ENCODE assay signal across 11 cellular contexts in genomic region chr4:54082168-54082567, GRCh38. TPM values are rescaled to one million over a fixed set of nuclear protein-coding genes. Genes with fewer than 3 reads are reported as not detected.
DNase-seq lines count a peak whose midpoint lies in the region; ATAC-seq and TF ChIP-seq lines count a peak whose summit lies in the region.
"Had no signal": no experiment of that assay in that cellular context is flagged by ENCODE, and none has a peak within 500 bp of the region (broad histone marks: within the 10 kb centered on the region; RNA-seq: fewer than 3 reads in every experiment).

No MANE protein-coding gene starts in this region.

- no TSS peak for BruUV-seq in Panc1 (replicated peaks; lab: Mats Ljungman, UMichigan)

- peak; percentile 95 for ATAC-seq in Panc1
- peak; percentile 86 for ATAC-seq in esophagus mucosa
- no peak for ATAC-seq in HG02588 (IDR thresholded peaks at IDR 0.05; ENCODE audit: unreplicated experiment)

- intact Hi-C loops in Panc1 (cut with micrococcal nuclease; ENCODE audit: unreplicated experiment): no loop called here

- H3K27ac ChIP-seq in Panc1 (ENCODE audit: low read length): no peak overlapping the region
- H3K27ac ChIP-seq: neutrophil had no signal

- DNase-seq in GM03348 (ENCODE audit: low spot score): peak; percentile 84
- DNase-seq in Panc1 (ENCODE audit: low read depth, low spot score): peak; percentile 97
- peak; percentile 91 for DNase-seq in retinal pigment epithelial cell (ENCODE audit: low read depth)
- DNase-seq in NCI-H1105 (lab: John Stamatoyannopoulos, UW): no peak
- DNase-seq in stimulated activated CD4-positive, alpha-beta T cell treated with anti-CD3 and anti-CD28 coated beads, Interleukin-4, amount 100 ng/mL, for 24 hours: no peak
- no peak for DNase-seq in stimulated activated naive CD4-positive, alpha-beta T cell treated with Interleukin-2 at 50 U/mL for 16 hours (lab: John Stamatoyannopoulos, UW)
- DNase-seq: erythroblast had no signal

- CTCF ChIA-PET in Panc1 (lab: Charles Lee): interaction anchor here (0.7 kb wide), 1 partner anchor 79 kb away, joined by 3 read pairs; no protein-coding TSS in a partner anchor

- no peaks in the 10 kb centered on the region for H3K27me3 ChIP-seq in Panc1 (ENCODE audit: control insufficient read depth, insufficient read depth, low read length)

- in situ Hi-C loops in Panc1 (cut with HindIII; ENCODE audit: low pct_unique_long_range_greater_than_20kb, low sequenced_read_pairs): no loop called here

- peaks cover 4% of the 10 kb centered on the region; the same call in 1 of the 2 replicates for H3K4me1 ChIP-seq in Panc1 (ENCODE audit: control insufficient read depth, insufficient read depth, low read length)

- H3K36me3 ChIP-seq in Panc1 (ENCODE audit: control insufficient read depth, insufficient read depth, low read length): no peaks in the 10 kb centered on the region
- H3K36me3 ChIP-seq: neutrophil had no signal

- TF ChIP-seq CTCF in Panc1 (IDR thresholded peaks at IDR 0.05) (no peak), retinal pigment epithelial cell (conservative IDR thresholded peaks at IDR 0.05; ENCODE audit: low read depth, low read length) (no peak)

- POLR2A ChIA-PET in Panc1 (lab: Charles Lee): no interaction called here

- no peaks in the 10 kb centered on the region for H3K9me3 ChIP-seq in Panc1 (ENCODE audit: control insufficient read depth, insufficient read depth, low read depth, low read length)
- H3K9me3 ChIP-seq: neutrophil had no signal

- no peak overlapping the region for H3K4me3 ChIP-seq in Panc1 (ENCODE audit: low read depth in 2 of 2, low read length in 2 of 2)
- no peak overlapping the region for H3K4me3 ChIP-seq in retinal pigment epithelial cell (ENCODE audit: low read length)

RNA-seq across cellular contexts. Expression of gene CHIC2, which starts 17.8 kb away (rescaled TPM):
- total RNA-seq in Panc1 (2021; ENCODE audit: unreplicated experiment) (10.3 TPM), esophagus mucosa (29.7 TPM)
- 8.5 TPM for polyA plus RNA-seq in Panc1 (2012; ENCODE audit: insufficient read length)

RNA-seq across cellular contexts. Expression of gene GSX2, which starts 17.8 kb away (rescaled TPM):
- not detected for total RNA-seq in Panc1 (2021; ENCODE audit: unreplicated experiment)
- not detected for polyA plus RNA-seq in Panc1 (2012; ENCODE audit: insufficient read length)
- not detected for total RNA-seq in esophagus mucosa
- total RNA-seq: T-helper 1 cell treated with Interleukin-12 subunit alpha and Interleukin-12 subunit beta and Interleukin-4 antibody, amounts not matched to agents 30 ng/mL and 1 ng/mL, for 36 hours had no signal

Comparison
In these comparisons a context has a peak if more than half of its experiments do, and no peak if none do; other contexts are left out.
1. DNase-seq: peak in GM03348 (single experiment), Panc1 (single experiment) and retinal pigment epithelial cell (single experiment); none in NCI-H1105 (single experiment), stimulated activated CD4-positive, alpha-beta T cell treated with anti-CD3 and anti-CD28 coated beads, Interleukin-4, amount 100 ng/mL, for 24 hours (single experiment) and stimulated activated naive CD4-positive, alpha-beta T cell treated with Interleukin-2 at 50 U/mL for 16 hours (single experiment).